In the genomic region with DNA sequence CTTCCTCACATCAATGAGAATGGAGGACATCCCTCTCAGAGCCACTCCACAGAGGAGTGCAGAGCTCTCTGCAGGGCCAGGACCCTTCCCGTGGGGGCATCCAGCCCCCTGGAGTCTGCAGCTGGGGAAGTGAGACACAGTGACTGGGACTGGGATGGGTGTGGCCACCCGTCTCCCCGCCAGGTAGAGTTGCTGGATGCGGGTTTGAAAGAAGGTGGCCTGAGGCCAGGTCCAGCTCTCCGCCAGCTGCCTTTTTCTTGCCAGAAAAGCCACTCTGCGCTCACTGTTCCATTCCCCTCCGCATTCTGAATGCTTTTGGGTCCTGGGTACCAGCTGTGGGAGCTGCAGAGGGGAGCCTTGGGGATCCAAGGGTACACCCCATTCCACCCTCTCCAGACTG, we compare ENCODE assay signal across 15 cellular contexts.
A peak's percentile ranks its signal among the peaks of the same experiment; 100 is the strongest.
DNase-seq lines count a peak whose midpoint lies in the region; ATAC-seq and TF ChIP-seq lines count a peak whose summit lies in the region.
"Had no signal": no experiment of that assay in that cellular context is flagged by ENCODE, and none has a peak within 500 bp of the region (broad histone marks: within the 10 kb centered on the region; RNA-seq: fewer than 3 reads in every experiment).

No MANE protein-coding gene starts in this region.

- peak; percentile 24 for DNase-seq in NCI-H748 (lab: John Stamatoyannopoulos, UW; ENCODE audit: unreplicated experiment)
- no peak for DNase-seq in NCI-H748 treated with DMSO at 0.1 percent for 48 hours (lab: John Stamatoyannopoulos, UW)
- peak; percentile 41 for DNase-seq in RWPE2 (ENCODE audit: low spot score)
- DNase-seq in osteoblast (ENCODE audit: insufficient read length, low spot score, missing footprints) = peak; percentile 65
- no peak for DNase-seq in chondrocyte (ENCODE audit: low spot score)
- DNase-seq in activated T-cell treated with anti-CD3 and anti-CD28 coated beads for 4 hours = no peak
- DNase-seq: 8988T; AML-193; CD4-positive, CD25-positive, alpha-beta regulatory T cell; DMS53; HCEC 1CT had no signal

- H3K36me3 ChIP-seq in RWPE2 (ENCODE audit: low read depth) (no peaks in the 10 kb centered on the region), osteoblast (ENCODE audit: insufficient read depth, low read length) (no peaks in the 10 kb centered on the region)
- H3K36me3 ChIP-seq: BLaER1 had no signal

- no peaks in the 10 kb centered on the region for H4K20me1 ChIP-seq in osteoblast (ENCODE audit: insufficient read depth, low read length)
- H4K20me1 ChIP-seq: BLaER1 had no signal

- H3K27ac Mint-ChIP-seq in chondrocyte (ENCODE audit: unreplicated experiment) = no peak overlapping the region
- H3K27ac Mint-ChIP-seq: CD4-positive, CD25-positive, alpha-beta regulatory T cell had no signal

- H3K79me2 ChIP-seq in osteoblast (ENCODE audit: insufficient read depth, low read length) = no peaks in the 10 kb centered on the region

- H3K9me3 Mint-ChIP-seq in chondrocyte (ENCODE audit: low read depth) = no peaks in the 10 kb centered on the region
- H3K9me3 Mint-ChIP-seq: CD4-positive, CD25-positive, alpha-beta regulatory T cell had no signal

- H3K4me1 Mint-ChIP-seq in chondrocyte (ENCODE audit: low read depth) = no peaks in the 10 kb centered on the region

- H3K27me3 ChIP-seq in RWPE2 (ENCODE audit: insufficient read depth, poor library complexity, severe bottlenecking) (peaks cover 27% of the 10 kb centered on the region), osteoblast (ENCODE audit: insufficient read depth, low read length) (peaks cover 41% of the 10 kb centered on the region)
- H3K27me3 ChIP-seq: BLaER1 had no signal

- H2AFZ ChIP-seq in osteoblast (ENCODE audit: low read length) = no peak overlapping the region

- H3K4me2 ChIP-seq in osteoblast (ENCODE audit: insufficient read depth, low read length) = no peak overlapping the region
- H3K4me2 ChIP-seq: BLaER1 had no signal

- ATAC-seq in RWPE2 (ENCODE audit: low read depth) = no peak
- no peak for ATAC-seq in HG03439 (IDR thresholded peaks at IDR 0.05; ENCODE audit: unreplicated experiment)
- ATAC-seq: GM12878, HepG2 had no signal

- H3K4me3 Mint-ChIP-seq in chondrocyte (ENCODE audit: unreplicated experiment) = no peak overlapping the region
- H3K4me3 Mint-ChIP-seq: CD4-positive, CD25-positive, alpha-beta regulatory T cell had no signal

- H3K27me3 Mint-ChIP-seq in chondrocyte (ENCODE audit: low read depth) = peaks cover 54% of the 10 kb centered on the region
- H3K27me3 Mint-ChIP-seq: CD4-positive, CD25-positive, alpha-beta regulatory T cell had no signal

- H3K4me3 ChIP-seq in RWPE2 (ENCODE audit: severe bottlenecking) (no peak overlapping the region), osteoblast (ENCODE audit: insufficient read depth, low read length) (no peak overlapping the region)
- H3K4me3 ChIP-seq: BLaER1, GM12878 had no signal

- H3K27ac ChIP-seq in RWPE2 (ENCODE audit: poor library complexity, severe bottlenecking) (no peak overlapping the region), osteoblast (ENCODE audit: low read depth, low read length) (no peak overlapping the region)
- H3K27ac ChIP-seq: BLaER1 had no signal

- TF ChIP-seq CTCF in RWPE2 (IDR thresholded peaks at IDR 0.05; ENCODE audit: poor library complexity, severe bottlenecking) (no peak), osteoblast (IDR thresholded peaks at IDR 0.05; ENCODE audit: extremely low read depth, low read depth, low read length) (no peak), chondrocyte (IDR thresholded peaks at IDR 0.05) (no peak)

- no peaks in the 10 kb centered on the region for H3K4me1 ChIP-seq in RWPE2 (ENCODE audit: insufficient read depth, poor library complexity, severe bottlenecking)
- H3K4me1 ChIP-seq in osteoblast (ENCODE audit: insufficient read depth, low read length) = no peaks in the 10 kb centered on the region

- H3K36me3 Mint-ChIP-seq in chondrocyte (ENCODE audit: low read depth) = no peaks in the 10 kb centered on the region

- H3K9me3 ChIP-seq in RWPE2 (ENCODE audit: severe bottlenecking) (no peaks in the 10 kb centered on the region), osteoblast (ENCODE audit: low read depth, low read length) (no peaks in the 10 kb centered on the region)
- H3K9me3 ChIP-seq: BLaER1 had no signal

Comparison
In these comparisons a context has a peak if more than half of its experiments do, and no peak if none do; other contexts are left out.
1. DNase-seq: peak in NCI-H748 (single experiment), RWPE2 (single experiment) and osteoblast (single experiment); none in NCI-H748 treated with DMSO at 0.1 percent for 48 hours (single experiment), chondrocyte (single experiment) and activated T-cell treated with anti-CD3 and anti-CD28 coated beads for 4 hours (single experiment).